ENCODE assay signal across 18 cellular contexts in the genomic region with DNA sequence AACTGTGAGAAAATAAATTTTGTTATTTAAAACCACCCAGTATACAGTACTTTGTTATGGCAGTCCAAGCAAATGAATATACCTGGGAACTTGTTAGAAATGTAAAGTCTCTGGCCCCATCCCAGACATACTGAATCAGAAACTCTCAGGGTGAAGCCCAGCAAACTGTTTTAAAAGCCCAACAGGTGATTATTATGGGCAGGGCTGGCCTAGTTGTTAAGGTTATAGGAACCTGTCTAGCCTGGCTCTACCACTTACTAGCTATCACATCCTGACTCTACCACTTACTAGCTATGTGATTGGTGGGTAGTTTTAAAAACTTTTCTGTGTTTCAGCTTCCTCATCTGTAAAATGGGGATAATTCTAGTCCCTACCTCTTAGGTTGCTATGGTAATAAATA. TPM values are rescaled to one million over a fixed set of nuclear protein-coding genes. Genes with fewer than 3 reads are reported as not detected.
DNase-seq lines count a peak whose midpoint lies in the region; ATAC-seq and TF ChIP-seq lines count a peak whose summit lies in the region.
"Had no signal": no experiment of that assay in that cellular context is flagged by ENCODE, and none has a peak within 500 bp of the region (broad histone marks: within the 10 kb centered on the region; RNA-seq: fewer than 3 reads in every experiment).

No MANE protein-coding gene starts in this region.

- H3K9me3 Mint-ChIP-seq in activated CD8-positive, alpha-beta T cell treated with anti-CD3 and anti-CD28 coated beads, Interleukin-2, amount 10 ng/mL, durations not matched to agents 7 days and 5 days (ENCODE audit: insufficient read depth), result no peaks in the 10 kb centered on the region
- H3K9me3 Mint-ChIP-seq in activated CD8-positive, alpha-beta T cell treated with anti-CD3 and anti-CD28 coated beads for 36 hours, result no peaks in the 10 kb centered on the region
- H3K9me3 Mint-ChIP-seq in stimulated activated memory B cell treated with anti-CD40 and anti-IgM and Interleukin-4, amounts not matched to agents 10 μg/mL and 1 μg/mL and 100 μg/mL, for 72 hours, result no peaks in the 10 kb centered on the region
- H3K9me3 Mint-ChIP-seq: CD8-positive, alpha-beta T cell had no signal

- CTCF ChIA-PET in activated CD8-positive, alpha-beta T cell treated with anti-CD3 and anti-CD28 coated beads, Interleukin-2, amount 10 ng/mL, durations not matched to agents 7 days and 5 days (lab: Charles Lee), result interaction anchor here (1.2 kb wide), 1 partner anchor 57 kb away, joined by 3 read pairs; no protein-coding TSS in a partner anchor
- CTCF ChIA-PET in activated CD8-positive, alpha-beta T cell treated with anti-CD3 and anti-CD28 coated beads for 36 hours (lab: Charles Lee), result interaction anchor here (1.0 kb wide), 1 partner anchor 17 kb away, joined by 3 read pairs; no protein-coding TSS in a partner anchor

- peaks cover 14% of the 10 kb centered on the region for H3K4me1 Mint-ChIP-seq in activated CD8-positive, alpha-beta T cell treated with anti-CD3 and anti-CD28 coated beads, Interleukin-2, amount 10 ng/mL, durations not matched to agents 7 days and 5 days (ENCODE audit: low read depth)
- peaks cover 12% of the 10 kb centered on the region for H3K4me1 Mint-ChIP-seq in activated CD8-positive, alpha-beta T cell treated with anti-CD3 and anti-CD28 coated beads for 36 hours (ENCODE audit: low read depth)
- peaks cover 18% of the 10 kb centered on the region for H3K4me1 Mint-ChIP-seq in stimulated activated memory B cell treated with anti-CD40 and anti-IgM and Interleukin-4, amounts not matched to agents 10 μg/mL and 1 μg/mL and 100 μg/mL, for 72 hours

- H3K9me3 ChIP-seq in esophagus muscularis mucosa (no peaks in the 10 kb centered on the region), psoas muscle (no peaks in the 10 kb centered on the region)
- H3K9me3 ChIP-seq: Caco-2 had no signal

- H3K4me3 ChIP-seq in esophagus muscularis mucosa (no peak overlapping the region), psoas muscle (no peak overlapping the region)
- H3K4me3 ChIP-seq: BLaER1, GM23248 had no signal

- H3K27me3 Mint-ChIP-seq in activated CD8-positive, alpha-beta T cell treated with anti-CD3 and anti-CD28 coated beads, Interleukin-2, amount 10 ng/mL, durations not matched to agents 7 days and 5 days (ENCODE audit: low read depth), result no peaks in the 10 kb centered on the region
- no peaks in the 10 kb centered on the region for H3K27me3 Mint-ChIP-seq in activated CD8-positive, alpha-beta T cell treated with anti-CD3 and anti-CD28 coated beads for 36 hours
- H3K27me3 Mint-ChIP-seq in stimulated activated memory B cell treated with anti-CD40 and anti-IgM and Interleukin-4, amounts not matched to agents 10 μg/mL and 1 μg/mL and 100 μg/mL, for 72 hours, result no peaks in the 10 kb centered on the region
- H3K27me3 Mint-ChIP-seq: B cell; CD4-positive, CD25-positive, alpha-beta regulatory T cell had no signal

- no peak for ATAC-seq in activated CD8-positive, alpha-beta T cell treated with anti-CD3 and anti-CD28 coated beads, Interleukin-2, amount 10 ng/mL, durations not matched to agents 7 days and 5 days
- ATAC-seq in activated CD8-positive, alpha-beta T cell treated with anti-CD3 and anti-CD28 coated beads for 36 hours, result no peak
- ATAC-seq in stimulated activated memory B cell treated with anti-CD40 and anti-IgM and Interleukin-4, amounts not matched to agents 10 μg/mL and 1 μg/mL and 100 μg/mL, for 72 hours, result no peak
- ATAC-seq in psoas muscle, result no peak
- ATAC-seq: CD8-positive, alpha-beta T cell had no signal

- H3K4me1 ChIP-seq in esophagus muscularis mucosa (no peaks in the 10 kb centered on the region), psoas muscle (no peaks in the 10 kb centered on the region)
- H3K4me1 ChIP-seq: Caco-2 had no signal

- H3K27me3 ChIP-seq in esophagus muscularis mucosa, result no peaks in the 10 kb centered on the region
- no peaks in the 10 kb centered on the region for H3K27me3 ChIP-seq in psoas muscle (ENCODE audit: insufficient read depth in 3 of 3, low read length in 2 of 3)
- H3K27me3 ChIP-seq: BLaER1 had no signal

- no peak overlapping the region for H3K27ac Mint-ChIP-seq in activated CD8-positive, alpha-beta T cell treated with anti-CD3 and anti-CD28 coated beads, Interleukin-2, amount 10 ng/mL, durations not matched to agents 7 days and 5 days
- H3K27ac Mint-ChIP-seq in activated CD8-positive, alpha-beta T cell treated with anti-CD3 and anti-CD28 coated beads for 36 hours, result no peak overlapping the region
- H3K27ac Mint-ChIP-seq in stimulated activated memory B cell treated with anti-CD40 and anti-IgM and Interleukin-4, amounts not matched to agents 10 μg/mL and 1 μg/mL and 100 μg/mL, for 72 hours, result peak overlapping the region; percentile 1
- H3K27ac Mint-ChIP-seq: B cell; CD8-positive, alpha-beta T cell had no signal

- TF ChIP-seq EP300 in esophagus muscularis mucosa (IDR thresholded peaks at IDR 0.05), result no peak

- H3K36me3 ChIP-seq in esophagus muscularis mucosa, result no peaks in the 10 kb centered on the region
- no peaks in the 10 kb centered on the region for H3K36me3 ChIP-seq in psoas muscle (ENCODE audit: insufficient read depth in 1 of 2, low read depth in 1 of 2)

- H3K27ac ChIP-seq in esophagus muscularis mucosa (replicated peaks in 1 of 4) (no peak overlapping the region), psoas muscle (no peak overlapping the region)
- H3K27ac ChIP-seq: 22Rv1, BLaER1, C4-2B, GM23248 had no signal

- TF ChIP-seq CTCF in activated CD8-positive, alpha-beta T cell treated with anti-CD3 and anti-CD28 coated beads for 36 hours (IDR thresholded peaks at IDR 0.05), result no peak
- TF ChIP-seq CTCF in esophagus muscularis mucosa (IDR thresholded peaks at IDR 0.05), result no peak
- no peak for TF ChIP-seq CTCF in psoas muscle (IDR thresholded peaks at IDR 0.05)

- H3K36me3 Mint-ChIP-seq in activated CD8-positive, alpha-beta T cell treated with anti-CD3 and anti-CD28 coated beads, Interleukin-2, amount 10 ng/mL, durations not matched to agents 7 days and 5 days (ENCODE audit: low read depth), result peaks cover 17% of the 10 kb centered on the region
- peaks cover 21% of the 10 kb centered on the region for H3K36me3 Mint-ChIP-seq in activated CD8-positive, alpha-beta T cell treated with anti-CD3 and anti-CD28 coated beads for 36 hours (ENCODE audit: low read depth)
- H3K36me3 Mint-ChIP-seq in stimulated activated memory B cell treated with anti-CD40 and anti-IgM and Interleukin-4, amounts not matched to agents 10 μg/mL and 1 μg/mL and 100 μg/mL, for 72 hours, result no peaks in the 10 kb centered on the region
- H3K36me3 Mint-ChIP-seq: CD8-positive, alpha-beta T cell had no signal

- TF ChIP-seq POLR2A in esophagus muscularis mucosa (IDR thresholded peaks at IDR 0.05; ENCODE audit: low read depth), result no peak

- intact Hi-C loops in activated CD8-positive, alpha-beta T cell treated with anti-CD3 and anti-CD28 coated beads for 36 hours (cut with micrococcal nuclease), result no loop called here
- intact Hi-C loops in esophagus muscularis mucosa (cut with DNase I), result no loop called here
- intact Hi-C loops in psoas muscle (cut with DNase I), result no loop called here

- DNase-seq in activated CD8-positive, alpha-beta T cell treated with anti-CD3 and anti-CD28 coated beads, Interleukin-2, amount 10 ng/mL, durations not matched to agents 7 days and 5 days, result peak; percentile 12
- no peak for DNase-seq in activated CD8-positive, alpha-beta T cell treated with anti-CD3 and anti-CD28 coated beads for 36 hours
- DNase-seq in esophagus muscularis mucosa (ENCODE audit: extremely low spot score) (peak; percentile 14), psoas muscle (no peak), NCI-H2227 (lab: John Stamatoyannopoulos, UW; ENCODE audit: unreplicated experiment) (no peak)
- DNase-seq: Caco-2; CD4-positive, CD25-positive, alpha-beta regulatory T cell; CD8-positive, alpha-beta T cell; DMS153; DND-41; GM23248; H7; HCEC 1CT had no signal

- POLR2A ChIA-PET in activated CD8-positive, alpha-beta T cell treated with anti-CD3 and anti-CD28 coated beads, Interleukin-2, amount 10 ng/mL, durations not matched to agents 7 days and 5 days (lab: Charles Lee), result no interaction called here
- POLR2A ChIA-PET in activated CD8-positive, alpha-beta T cell treated with anti-CD3 and anti-CD28 coated beads for 36 hours (lab: Charles Lee), result no interaction called here

- no peak overlapping the region for H3K4me3 Mint-ChIP-seq in activated CD8-positive, alpha-beta T cell treated with anti-CD3 and anti-CD28 coated beads, Interleukin-2, amount 10 ng/mL, durations not matched to agents 7 days and 5 days
- H3K4me3 Mint-ChIP-seq in activated CD8-positive, alpha-beta T cell treated with anti-CD3 and anti-CD28 coated beads for 36 hours, result no peak overlapping the region
- no peak overlapping the region for H3K4me3 Mint-ChIP-seq in stimulated activated memory B cell treated with anti-CD40 and anti-IgM and Interleukin-4, amounts not matched to agents 10 μg/mL and 1 μg/mL and 100 μg/mL, for 72 hours
- H3K4me3 Mint-ChIP-seq: B cell; CD4-positive, CD25-positive, alpha-beta regulatory T cell; CD8-positive, alpha-beta T cell had no signal

RNA-seq across cellular contexts. Expression of a gene that starts 8.0 kb away (rescaled TPM):
- 100 to 1,000 TPM; 139 to 148 TPM for total RNA-seq in activated CD8-positive, alpha-beta T cell treated with anti-CD3 and anti-CD28 coated beads, Interleukin-2, amount 10 ng/mL, durations not matched to agents 7 days and 5 days
- 100 to 1,000 TPM; 210 to 211 TPM for total RNA-seq in activated CD8-positive, alpha-beta T cell treated with anti-CD3 and anti-CD28 coated beads for 36 hours
- total RNA-seq in esophagus muscularis mucosa (100 to 1,000 TPM in 3 of 4 donors, 10 to 100 TPM in 1; 98.8 to 129 (median 121) TPM), psoas muscle (10 to 100 TPM; 61.8 to 89.7 (median 73.4) TPM)
- 10 to 100 TPM; 54.2 to 81.2 (median 73.5) TPM for polyA plus RNA-seq in psoas muscle

Comparison
In these comparisons a context has a peak if more than half of its experiments do, and no peak if none do; other contexts are left out.
1. DNase-seq: peak in activated CD8-positive, alpha-beta T cell treated with anti-CD3 and anti-CD28 coated beads, Interleukin-2, amount 10 ng/mL, durations not matched to agents 7 days and 5 days (single experiment) and esophagus muscularis mucosa (single experiment); none in activated CD8-positive, alpha-beta T cell treated with anti-CD3 and anti-CD28 coated beads for 36 hours (single experiment), psoas muscle (0 of 2) and NCI-H2227 (single experiment).